Comparison of ENCODE assay signal across 22 cellular contexts in the genomic region with DNA sequence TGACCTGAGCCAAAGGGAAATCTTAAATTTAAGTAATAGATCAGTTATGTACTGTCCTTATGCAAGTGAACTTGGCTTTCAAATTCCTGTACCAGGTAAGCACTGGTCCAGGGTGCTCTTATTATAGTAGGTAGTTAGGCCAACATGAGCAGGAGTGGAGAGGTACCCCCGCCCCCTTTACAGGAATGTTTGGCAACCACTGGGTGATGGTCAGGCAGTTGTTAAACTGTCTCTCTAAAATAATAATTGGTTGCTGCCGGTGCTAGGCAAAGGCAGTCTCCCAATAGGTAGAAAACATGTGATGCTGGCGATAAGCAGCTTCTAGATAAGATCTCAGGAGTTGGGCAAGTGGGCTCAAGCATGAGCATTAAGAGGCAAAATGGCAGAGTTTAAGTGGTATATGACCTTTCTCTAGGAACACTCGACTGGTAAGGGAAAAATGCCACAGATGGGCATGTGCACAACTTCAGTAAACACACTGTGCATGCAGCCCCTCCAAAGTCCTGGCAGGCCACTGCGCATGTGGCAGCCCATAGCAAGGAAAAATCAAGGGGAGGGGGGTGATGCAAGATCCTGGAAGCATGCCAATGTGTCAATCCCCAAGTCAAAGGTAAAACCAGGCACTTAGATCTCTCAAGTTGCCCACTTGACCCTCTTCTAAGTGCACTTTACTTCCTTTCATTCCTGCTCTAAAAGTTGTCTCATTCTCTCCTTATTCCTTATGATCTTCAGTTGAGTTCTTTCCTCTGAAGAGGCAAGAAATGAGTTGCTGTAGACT.
"Had no signal": no experiment of that assay in that cellular context is flagged by ENCODE, and none has a peak within 500 bp of the region (broad histone marks: within the 10 kb centered on the region; RNA-seq: fewer than 3 reads in every experiment).

No MANE protein-coding gene starts in this region.

- H3K27ac Mint-ChIP-seq: activated CD8-positive, alpha-beta T cell treated with anti-CD3 and anti-CD28 coated beads, Interleukin-2, amount 10 ng/mL, durations not matched to agents 7 days and 5 days; activated naive CD4-positive, alpha-beta T cell treated with anti-CD3 and anti-CD28 coated beads, Interleukin-2, amount 50 U/mL, for 24 hours; activated T-helper 1 cell treated with anti-CD3 and anti-CD28 coated beads, Interleukin-12 subunit alpha, Interleukin-12 subunit beta, Interleukin-2, Interleukin-4 antibody, amounts not matched to agents 30 ng/mL and 10 ng/mL and 1 ng/mL, durations not matched to agents 14 hours and 24 hours and 36 hours; T-helper 1 cell treated with Interleukin-12 subunit alpha and Interleukin-12 subunit beta and Interleukin-4 antibody, amounts not matched to agents 30 μg/mL and 1 μg/mL, for 36 hours had no signal

- FAIRE-seq: RCC 7860 had no signal

- H3K4me3 ChIP-seq: breast epithelium, MG63, SJSA1 had no signal

- H3K9me3 ChIP-seq: breast epithelium, MG63, SJSA1 had no signal

- H3K4me1 Mint-ChIP-seq: activated naive CD4-positive, alpha-beta T cell treated with anti-CD3 and anti-CD28 coated beads, Interleukin-2, amount 50 U/mL, for 24 hours had no signal

- H3K4me1 ChIP-seq: breast epithelium, SJSA1 had no signal

- H3K27me3 ChIP-seq: breast epithelium, MG63, SJSA1 had no signal

- H3K4me3 Mint-ChIP-seq: activated CD8-positive, alpha-beta T cell treated with anti-CD3 and anti-CD28 coated beads, Interleukin-2, amount 10 ng/mL, durations not matched to agents 7 days and 5 days; activated naive CD4-positive, alpha-beta T cell treated with anti-CD3 and anti-CD28 coated beads, Interleukin-2, amount 50 U/mL, for 24 hours; activated T-helper 1 cell treated with anti-CD3 and anti-CD28 coated beads, Interleukin-12 subunit alpha, Interleukin-12 subunit beta, Interleukin-2, Interleukin-4 antibody, amounts not matched to agents 30 ng/mL and 10 ng/mL and 1 ng/mL, durations not matched to agents 14 hours and 24 hours and 36 hours; T-helper 1 cell treated with Interleukin-12 subunit alpha and Interleukin-12 subunit beta and Interleukin-4 antibody, amounts not matched to agents 30 μg/mL and 1 μg/mL, for 36 hours had no signal

- H3K27me3 Mint-ChIP-seq: activated naive CD4-positive, alpha-beta T cell treated with anti-CD3 and anti-CD28 coated beads, Interleukin-2, amount 50 U/mL, for 24 hours had no signal

- H3K36me3 Mint-ChIP-seq: activated naive CD4-positive, alpha-beta T cell treated with anti-CD3 and anti-CD28 coated beads, Interleukin-2, amount 50 U/mL, for 24 hours had no signal

- DNase-seq: activated CD4-positive, alpha-beta T cell treated with anti-CD3 and anti-CD28 coated beads for 4 hours; activated CD4-positive, alpha-beta T cell treated with anti-CD3 and anti-CD28 coated beads, Interleukin-2, amount 50 U/mL, for 4 hours; activated CD8-positive, alpha-beta memory T cell treated with anti-CD3 and anti-CD28 coated beads, Interleukin-2, amount 50 U/mL, for 48 hours; activated CD8-positive, alpha-beta T cell treated with anti-CD3 and anti-CD28 coated beads, Interleukin-2, amount 10 ng/mL, durations not matched to agents 7 days and 5 days; activated effector memory CD4-positive, alpha-beta T cell treated with Interleukin-2 at 50 U/mL for 16 hours; activated naive CD4-positive, alpha-beta T cell; activated T-cell treated with anti-CD3 and anti-CD28 coated beads, Interleukin-2, amount 50 U/mL, for 1 hour; aorta; caudate nucleus; MG63; MV-4-11; NCI-H1417 treated with DMSO at 0.1 percent for 48 hours; NCI-H2107; NCI-H446 treated with DMSO at 0.1 percent for 48 hours; NK-92 treated with Interleukin-12 subunit alpha and Interleukin-12 subunit beta, amount 100 ng/mL, for 24 hours; PC-3 had no signal

- H3K9me3 Mint-ChIP-seq: activated naive CD4-positive, alpha-beta T cell treated with anti-CD3 and anti-CD28 coated beads, Interleukin-2, amount 50 U/mL, for 24 hours; activated T-helper 1 cell treated with anti-CD3 and anti-CD28 coated beads, Interleukin-12 subunit alpha, Interleukin-12 subunit beta, Interleukin-2, Interleukin-4 antibody, amounts not matched to agents 30 ng/mL and 10 ng/mL and 1 ng/mL, durations not matched to agents 14 hours and 24 hours and 36 hours; T-helper 1 cell treated with Interleukin-12 subunit alpha and Interleukin-12 subunit beta and Interleukin-4 antibody, amounts not matched to agents 30 μg/mL and 1 μg/mL, for 36 hours had no signal

- H3K27ac ChIP-seq: breast epithelium, SJSA1 had no signal

- H3K36me3 ChIP-seq: breast epithelium, MG63, SJSA1 had no signal
